In genomic region chr1:69540052-69540451, GRCh38 we compare ENCODE assay signal across 29 cellular contexts. TPM values are rescaled to one million over a fixed set of nuclear protein-coding genes. Genes with fewer than 3 reads are reported as not detected.
"Had no signal": no experiment of that assay in that cellular context is flagged by ENCODE, and none has a peak within 500 bp of the region (broad histone marks: within the 10 kb centered on the region; RNA-seq: fewer than 3 reads in every experiment).

No MANE protein-coding gene starts in this region.

- H3K4me3 ChIP-seq: body of pancreas, breast epithelium, MG63, SJSA1 had no signal

- DNase-seq: activated CD4-positive, alpha-beta T cell treated with anti-CD3 and anti-CD28 coated beads for 36 hours; activated CD4-positive, alpha-beta T cell treated with anti-CD3 and anti-CD28 coated beads, Interleukin-2, amount 10 ng/mL, durations not matched to agents 7 days and 5 days; activated CD4-positive, alpha-beta T cell treated with anti-CD3 and anti-CD28 coated beads, Interleukin-2, amount 50 U/mL, for 48 hours; activated CD8-positive, alpha-beta T cell treated with anti-CD3 and anti-CD28 coated beads, Interleukin-2, amount 10 ng/mL, durations not matched to agents 7 days and 5 days; activated gamma-delta T cell; activated naive CD4-positive, alpha-beta T cell treated with Interleukin-2 at 50 U/mL for 16 hours; activated naive CD8-positive, alpha-beta T cell treated with anti-CD3 and anti-CD28 coated beads, Interleukin-2, amount 10 ng/mL, durations not matched to agents 7 days and 5 days; activated T-cell treated with anti-CD3 and anti-CD28 coated beads, Interleukin-2, amount 50 U/mL, for 24 hours; amygdala; body of pancreas; Karpas-422; KBM-7; MG63; NCI-H1048; NCI-H1105 treated with DMSO at 0.1 percent for 48 hours; NCI-H1436; NCI-H1694; NCI-H1930; NCI-H2081 treated with DMSO at 0.1 percent for 48 hours; NCI-H226; NCI-H446 treated with DMSO at 0.1 percent for 48 hours; NCI-H526; NCI-H748 treated with DMSO at 0.1 percent for 48 hours; NK-92 treated with Interleukin-12 subunit alpha and Interleukin-12 subunit beta, amount 100 ng/mL, for 24 hours; Right ventricle myocardium superior; SK-N-SH had no signal

- H3K27me3 ChIP-seq: body of pancreas, breast epithelium, MG63, SJSA1 had no signal

- H3K4me1 ChIP-seq: body of pancreas, breast epithelium, SJSA1 had no signal

- H3K9me3 ChIP-seq: body of pancreas, breast epithelium, MG63, SJSA1, SK-N-SH had no signal

- H3K36me3 ChIP-seq: breast epithelium, MG63, SJSA1 had no signal

- H3K27ac ChIP-seq: body of pancreas, breast epithelium, SJSA1 had no signal

RNA-seq across cellular contexts. Expression of gene LRRC7, which starts 27.7 kb away (rescaled TPM):
- total RNA-seq: activated CD4-positive, alpha-beta T cell treated with anti-CD3 and anti-CD28 coated beads for 36 hours; activated CD4-positive, alpha-beta T cell treated with anti-CD3 and anti-CD28 coated beads, Interleukin-2, amount 10 ng/mL, durations not matched to agents 7 days and 5 days; activated naive CD8-positive, alpha-beta T cell treated with anti-CD3 and anti-CD28 coated beads, Interleukin-2, amount 10 ng/mL, durations not matched to agents 7 days and 5 days; activated T-helper 2 cell treated with anti-CD3 and anti-CD28 coated beads, Interferon-gamma antibody, Interleukin-2, Interleukin-4, amounts not matched to agents 10 μg/mL and 5 μg/mL and 100 μg/mL, durations not matched to agents 14 hours and 24 hours and 36 hours; breast epithelium had no signal
